In the genomic region with DNA sequence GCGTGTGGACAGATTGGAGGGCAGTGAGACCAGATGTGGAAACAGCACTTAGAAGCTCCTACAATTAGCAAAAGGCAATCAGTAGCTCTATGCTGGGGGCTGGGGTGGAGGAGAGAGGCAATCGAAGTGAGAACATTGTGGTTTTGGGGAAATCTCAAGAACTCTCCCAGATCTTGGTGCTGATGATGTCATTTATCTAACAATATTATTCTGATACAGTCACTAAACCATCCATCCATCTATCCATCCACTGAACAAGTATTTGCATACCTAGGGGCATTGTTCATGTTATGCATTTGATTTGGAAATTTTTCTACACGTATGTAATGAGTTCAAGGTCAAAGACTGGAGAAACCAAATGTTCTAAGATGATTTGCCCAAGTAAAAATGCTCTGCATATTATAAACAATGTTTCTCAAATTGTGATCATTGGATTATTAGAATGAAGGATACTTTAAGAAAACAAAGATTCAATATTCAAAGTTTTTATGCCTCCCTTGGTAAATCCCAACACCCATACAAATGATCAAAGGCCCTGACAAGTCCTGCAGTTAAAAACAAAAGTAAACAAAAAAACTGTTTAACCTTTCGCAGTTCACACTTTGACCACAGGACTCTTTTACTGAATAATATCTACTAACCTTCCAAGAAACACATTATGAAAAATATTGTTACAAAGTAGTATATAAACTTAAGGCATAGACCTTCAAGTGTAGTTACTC, we compare ENCODE assay signal across 36 cellular contexts.
"Had no signal": no experiment of that assay in that cellular context is flagged by ENCODE, and none has a peak within 500 bp of the region (broad histone marks: within the 10 kb centered on the region; RNA-seq: fewer than 3 reads in every experiment).

No MANE protein-coding gene starts in this region.

- H3K9me3 Mint-ChIP-seq: activated CD4-positive, alpha-beta T cell treated with anti-CD3 and anti-CD28 coated beads, Interleukin-2, amount 10 ng/mL, durations not matched to agents 24 days and 14 days; activated naive CD4-positive, alpha-beta T cell treated with anti-CD3 and anti-CD28 coated beads, Interleukin-2, amount 50 U/mL, for 24 hours; activated naive CD8-positive, alpha-beta T cell treated with anti-CD3 and anti-CD28 coated beads for 36 hours had no signal

- H3K27me3 ChIP-seq: adrenal gland, body of pancreas, esophagus squamous epithelium had no signal

- FAIRE-seq: colon, endothelial cell of umbilical vein had no signal

- H3K4me3 Mint-ChIP-seq: activated CD4-positive, alpha-beta memory T cell treated with anti-CD3 and anti-CD28 coated beads for 36 hours; activated CD4-positive, alpha-beta T cell treated with anti-CD3 and anti-CD28 coated beads for 36 hours; activated CD4-positive, alpha-beta T cell treated with anti-CD3 and anti-CD28 coated beads, Interleukin-2, amount 10 ng/mL, durations not matched to agents 24 days and 14 days; activated CD8-positive, alpha-beta memory T cell treated with anti-CD3 and anti-CD28 coated beads, Interleukin-2, amount 10 ng/mL, durations not matched to agents 7 days and 5 days; activated CD8-positive, alpha-beta T cell treated with anti-CD3 and anti-CD28 coated beads, Interleukin-2, amount 10 ng/mL, durations not matched to agents 7 days and 5 days; activated naive CD4-positive, alpha-beta T cell treated with anti-CD3 and anti-CD28 coated beads for 36 hours; activated naive CD4-positive, alpha-beta T cell treated with anti-CD3 and anti-CD28 coated beads, Interleukin-2, amount 50 U/mL, for 24 hours; activated naive CD8-positive, alpha-beta T cell treated with anti-CD3 and anti-CD28 coated beads for 36 hours; activated naive CD8-positive, alpha-beta T cell treated with anti-CD3 and anti-CD28 coated beads, Interleukin-2, amount 50 U/mL, for 24 hours; activated T-helper 1 cell treated with anti-CD3 and anti-CD28 coated beads, Interleukin-12 subunit alpha, Interleukin-12 subunit beta, Interleukin-2, Interleukin-4 antibody, amounts not matched to agents 30 ng/mL and 10 ng/mL and 1 ng/mL, durations not matched to agents 14 hours and 24 hours and 36 hours; effector memory CD8-positive, alpha-beta T cell; T-helper 17 cell; T-helper 2 cell treated with Interferon-gamma antibody and Interleukin-4, amounts not matched to agents 5 μg/mL and 100 μg/mL, for 36 hours had no signal

- H3K27me3 Mint-ChIP-seq: activated CD4-positive, alpha-beta memory T cell treated with anti-CD3 and anti-CD28 coated beads for 36 hours; activated CD4-positive, alpha-beta T cell treated with anti-CD3 and anti-CD28 coated beads for 36 hours; activated CD4-positive, alpha-beta T cell treated with anti-CD3 and anti-CD28 coated beads, Interleukin-2, amount 10 ng/mL, durations not matched to agents 24 days and 14 days; activated CD8-positive, alpha-beta memory T cell treated with anti-CD3 and anti-CD28 coated beads, Interleukin-2, amount 10 ng/mL, durations not matched to agents 7 days and 5 days; activated naive CD4-positive, alpha-beta T cell treated with anti-CD3 and anti-CD28 coated beads, Interleukin-2, amount 50 U/mL, for 24 hours; activated naive CD8-positive, alpha-beta T cell treated with anti-CD3 and anti-CD28 coated beads for 36 hours; activated naive CD8-positive, alpha-beta T cell treated with anti-CD3 and anti-CD28 coated beads, Interleukin-2, amount 50 U/mL, for 24 hours; effector memory CD8-positive, alpha-beta T cell; T-helper 17 cell had no signal

- H3K4me1 Mint-ChIP-seq: activated CD4-positive, alpha-beta T cell treated with anti-CD3 and anti-CD28 coated beads for 36 hours; activated CD4-positive, alpha-beta T cell treated with anti-CD3 and anti-CD28 coated beads, Interleukin-2, amount 10 ng/mL, durations not matched to agents 24 days and 14 days; activated CD8-positive, alpha-beta memory T cell treated with anti-CD3 and anti-CD28 coated beads, Interleukin-2, amount 10 ng/mL, durations not matched to agents 7 days and 5 days; activated naive CD4-positive, alpha-beta T cell treated with anti-CD3 and anti-CD28 coated beads, Interleukin-2, amount 50 U/mL, for 24 hours; activated naive CD8-positive, alpha-beta T cell treated with anti-CD3 and anti-CD28 coated beads for 36 hours; activated naive CD8-positive, alpha-beta T cell treated with anti-CD3 and anti-CD28 coated beads, Interleukin-2, amount 50 U/mL, for 24 hours; T-helper 17 cell had no signal

- ATAC-seq: activated CD4-positive, alpha-beta T cell treated with anti-CD3 and anti-CD28 coated beads for 36 hours; activated CD8-positive, alpha-beta memory T cell treated with anti-CD3 and anti-CD28 coated beads, Interleukin-2, amount 10 ng/mL, durations not matched to agents 7 days and 5 days; activated CD8-positive, alpha-beta T cell treated with anti-CD3 and anti-CD28 coated beads, Interleukin-2, amount 10 ng/mL, durations not matched to agents 7 days and 5 days; activated naive CD8-positive, alpha-beta T cell treated with anti-CD3 and anti-CD28 coated beads, Interleukin-2, amount 50 U/mL, for 24 hours; body of pancreas; effector memory CD8-positive, alpha-beta T cell; gastroesophageal sphincter; heart right ventricle; T-helper 17 cell had no signal

- H3K27ac ChIP-seq: adrenal gland, body of pancreas, epithelial cell of prostate, esophagus squamous epithelium, gastroesophageal sphincter, heart right ventricle had no signal

- H3K9me3 ChIP-seq: adrenal gland, body of pancreas, esophagus squamous epithelium, gastroesophageal sphincter, heart right ventricle had no signal

- H3K4me3 ChIP-seq: adrenal gland, body of pancreas, esophagus squamous epithelium, gastroesophageal sphincter, heart right ventricle had no signal

- H3K36me3 ChIP-seq: adrenal gland, esophagus squamous epithelium, gastroesophageal sphincter, heart right ventricle had no signal

- H3K4me1 ChIP-seq: adrenal gland, body of pancreas, esophagus squamous epithelium, gastroesophageal sphincter, heart right ventricle had no signal

- H3K27ac Mint-ChIP-seq: activated CD4-positive, alpha-beta memory T cell treated with anti-CD3 and anti-CD28 coated beads for 36 hours; activated CD4-positive, alpha-beta T cell treated with anti-CD3 and anti-CD28 coated beads for 36 hours; activated CD4-positive, alpha-beta T cell treated with anti-CD3 and anti-CD28 coated beads, Interleukin-2, amount 10 ng/mL, durations not matched to agents 24 days and 14 days; activated CD8-positive, alpha-beta memory T cell treated with anti-CD3 and anti-CD28 coated beads, Interleukin-2, amount 10 ng/mL, durations not matched to agents 7 days and 5 days; activated CD8-positive, alpha-beta T cell treated with anti-CD3 and anti-CD28 coated beads, Interleukin-2, amount 10 ng/mL, durations not matched to agents 7 days and 5 days; activated naive CD4-positive, alpha-beta T cell treated with anti-CD3 and anti-CD28 coated beads for 36 hours; activated naive CD4-positive, alpha-beta T cell treated with anti-CD3 and anti-CD28 coated beads, Interleukin-2, amount 50 U/mL, for 24 hours; activated naive CD8-positive, alpha-beta T cell treated with anti-CD3 and anti-CD28 coated beads for 36 hours; activated naive CD8-positive, alpha-beta T cell treated with anti-CD3 and anti-CD28 coated beads, Interleukin-2, amount 50 U/mL, for 24 hours; activated T-helper 1 cell treated with anti-CD3 and anti-CD28 coated beads, Interleukin-12 subunit alpha, Interleukin-12 subunit beta, Interleukin-2, Interleukin-4 antibody, amounts not matched to agents 30 ng/mL and 10 ng/mL and 1 ng/mL, durations not matched to agents 14 hours and 24 hours and 36 hours; activated T-helper 2 cell treated with anti-CD3 and anti-CD28 coated beads, Interferon-gamma antibody, Interleukin-2, Interleukin-4, amounts not matched to agents 10 μg/mL and 5 μg/mL and 100 μg/mL, durations not matched to agents 14 hours and 24 hours and 36 hours; effector memory CD8-positive, alpha-beta T cell; T-helper 17 cell; T-helper 2 cell treated with Interferon-gamma antibody and Interleukin-4, amounts not matched to agents 5 μg/mL and 100 μg/mL, for 36 hours had no signal

- H3K36me3 Mint-ChIP-seq: activated CD4-positive, alpha-beta memory T cell treated with anti-CD3 and anti-CD28 coated beads for 36 hours; activated CD8-positive, alpha-beta memory T cell treated with anti-CD3 and anti-CD28 coated beads, Interleukin-2, amount 10 ng/mL, durations not matched to agents 7 days and 5 days; activated naive CD4-positive, alpha-beta T cell treated with anti-CD3 and anti-CD28 coated beads, Interleukin-2, amount 50 U/mL, for 24 hours; activated naive CD8-positive, alpha-beta T cell treated with anti-CD3 and anti-CD28 coated beads for 36 hours had no signal

- DNase-seq: activated CD4-positive, alpha-beta memory T cell treated with anti-CD3 and anti-CD28 coated beads for 36 hours; activated CD4-positive, alpha-beta T cell treated with anti-CD3 and anti-CD28 coated beads for 36 hours; activated CD4-positive, alpha-beta T cell treated with anti-CD3 and anti-CD28 coated beads, Interleukin-2, amount 10 ng/mL, durations not matched to agents 24 days and 14 days; activated CD4-positive, CD25-positive, alpha-beta regulatory T cell; activated CD4-positive, CD25-positive, alpha-beta regulatory T cell treated with anti-CD3 and anti-CD28 coated beads, Interleukin-2, amount 50 U/mL, for 72 hours; activated CD8-positive, alpha-beta memory T cell treated with anti-CD3 and anti-CD28 coated beads, Interleukin-2, amount 10 ng/mL, durations not matched to agents 7 days and 5 days; activated CD8-positive, alpha-beta memory T cell treated with anti-CD3 and anti-CD28 coated beads, Interleukin-2, amount 50 U/mL, for 4 hours; activated CD8-positive, alpha-beta T cell treated with anti-CD3 and anti-CD28 coated beads, Interleukin-2, amount 10 ng/mL, durations not matched to agents 7 days and 5 days; activated effector memory CD4-positive, alpha-beta T cell treated with anti-CD3 and anti-CD28 coated beads, Interleukin-2, amount 50 U/mL, for 16 hours; activated naive CD4-positive, alpha-beta T cell treated with anti-CD3 and anti-CD28 coated beads for 36 hours; activated naive CD8-positive, alpha-beta T cell treated with anti-CD3 and anti-CD28 coated beads for 36 hours; activated naive CD8-positive, alpha-beta T cell treated with anti-CD3 and anti-CD28 coated beads, Interleukin-2, amount 50 U/mL, for 24 hours; activated T-cell treated with anti-CD3 and anti-CD28 coated beads, Interleukin-2, amount 50 U/mL, for 1 hour; activated T-cell treated with anti-CD3 and anti-CD28 coated beads, Interleukin-2, amount 50 U/mL, for 48 hours; adrenal gland; amygdala; aorta; body of pancreas; caudate nucleus; cortex of kidney; dermis blood vessel endothelial cell; effector CD4-positive, alpha-beta T cell; effector memory CD8-positive, alpha-beta T cell; esophagus squamous epithelium; foreskin melanocyte; heart right ventricle; T-helper 17 cell; T1000 had no signal
